Comparison of ENCODE assay signal across 30 cellular contexts in the genomic region with DNA sequence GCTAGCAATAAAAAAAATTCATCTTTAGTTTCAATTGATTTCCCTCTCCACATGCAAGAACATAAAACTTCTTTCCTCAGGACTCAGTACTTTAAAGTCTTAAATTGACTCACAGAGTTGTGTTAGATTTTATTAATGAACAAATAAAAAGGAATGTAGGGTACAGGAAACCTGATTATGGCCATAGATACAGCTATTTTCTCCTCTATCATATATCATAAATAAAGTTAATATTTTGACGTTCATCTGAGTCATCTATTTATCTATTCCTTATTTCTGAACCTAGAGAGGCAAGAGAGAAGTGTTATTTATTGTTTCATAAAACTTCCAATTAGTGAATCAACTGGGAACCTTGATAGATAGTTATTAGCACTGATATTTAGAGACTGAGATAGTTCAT.
DNase-seq lines count a peak whose midpoint lies in the region; TF ChIP-seq lines count a peak whose summit lies in the region.
"Had no signal": no experiment of that assay in that cellular context is flagged by ENCODE, and none has a peak within 500 bp of the region (broad histone marks: within the 10 kb centered on the region; RNA-seq: fewer than 3 reads in every experiment).

No MANE protein-coding gene starts in this region.

- H3K4me1 Mint-ChIP-seq in type B pancreatic cell (ENCODE audit: unreplicated experiment) = no peaks in the 10 kb centered on the region

- TF ChIP-seq CTCF in SK-N-SH (IDR thresholded peaks at IDR 0.05) = no peak
- TF ChIP-seq CTCF in smooth muscle cell (IDR thresholded peaks at IDR 0.05; ENCODE audit: borderline replicate concordance, insufficient read depth, poor library complexity, severe bottlenecking) = no peak
- no peak for TF ChIP-seq CTCF in type B pancreatic cell (conservative IDR thresholded peaks at IDR 0.05)
- no peak for TF ChIP-seq CTCF in tibial artery (IDR thresholded peaks at IDR 0.05)

- H3K4me1 ChIP-seq in SK-N-SH (ENCODE audit: control insufficient read depth in 1 of 2, insufficient read depth in 2 of 2, low read depth in 1 of 2, low read length in 1 of 2) = peaks cover 0 to 8% of the 10 kb centered on the region in 2 experiments; a peak in 1 of 4 replicates
- peaks cover 31% of the 10 kb centered on the region for H3K4me1 ChIP-seq in muscle layer of colon (ENCODE audit: insufficient read depth, low read length)
- no peaks in the 10 kb centered on the region for H3K4me1 ChIP-seq in smooth muscle cell (ENCODE audit: low read depth)
- peaks cover 0 to 11% (median 0%) of the 10 kb centered on the region in 4 donors for H3K4me1 ChIP-seq in tibial artery
- H3K4me1 ChIP-seq: A549, HAP-1, SJSA1 had no signal

- peaks cover 4% of the 10 kb centered on the region for H3F3A ChIP-seq in SK-N-SH (replicated peaks; ENCODE audit: insufficient read depth)
- no peaks in the 10 kb centered on the region for H3F3A ChIP-seq in smooth muscle cell (ENCODE audit: low read depth)

- H3K9me3 ChIP-seq in SK-N-SH = no peaks in the 10 kb centered on the region
- no peaks in the 10 kb centered on the region for H3K9me3 ChIP-seq in muscle layer of colon (ENCODE audit: low read length)
- H3K9me3 ChIP-seq in smooth muscle cell (replicated peaks; ENCODE audit: low read depth) = no peaks in the 10 kb centered on the region
- peaks cover 0 to 15% (median 4%) of the 10 kb centered on the region in 3 donors for H3K9me3 ChIP-seq in tibial artery
- H3K9me3 ChIP-seq: A549, HAP-1, SJSA1 had no signal

- no peaks in the 10 kb centered on the region for H3K9me2 ChIP-seq in SK-N-SH

- H3K4me2 ChIP-seq in SK-N-SH (no peak overlapping the region), smooth muscle cell (peak overlapping the region; percentile 35)
- H3K4me2 ChIP-seq: A549, PC-9 had no signal

- TF ChIP-seq EP300 in SK-N-SH (IDR thresholded peaks at IDR 0.05; ENCODE audit: borderline replicate concordance in 1 of 2, low read depth in 1 of 2, low read length in 1 of 2) = 0 out of 4 replicates have a peak, but pooled peaks of 1 of the 2 experiments have one; percentile 14

- 9% methylated on average over 1 of the region's 1 CpG for WGBS in SK-N-SH (ENCODE audit: low lambda C conversion rate)
- WGBS in smooth muscle cell (ENCODE audit: low lambda C conversion rate) = 73% methylated on average over 1 of the region's 1 CpG

- H3K27ac Mint-ChIP-seq in type B pancreatic cell = no peak overlapping the region
- H3K27ac Mint-ChIP-seq: CD8-positive, alpha-beta T cell had no signal

- H2AFZ ChIP-seq in SK-N-SH (ENCODE audit: low read depth) = peak overlapping the region; percentile 4
- H2AFZ ChIP-seq in smooth muscle cell (ENCODE audit: low read depth) = no peak overlapping the region
- H2AFZ ChIP-seq: PC-9 had no signal

- no peak overlapping the region for H3K4me3 ChIP-seq in SK-N-SH (ENCODE audit: low read depth in 2 of 2, low read length in 1 of 2)
- H3K4me3 ChIP-seq in muscle layer of colon (ENCODE audit: low read depth in 1 of 2, low read length in 2 of 2) = no peak overlapping the region
- no peak overlapping the region for H3K4me3 ChIP-seq in smooth muscle cell
- H3K4me3 ChIP-seq in tibial artery = no peak overlapping the region
- H3K4me3 ChIP-seq: A549, HAP-1, PC-9, SJSA1 had no signal

- H3K36me3 Mint-ChIP-seq in type B pancreatic cell = no peaks in the 10 kb centered on the region

- H4K20me1 ChIP-seq in SK-N-SH (ENCODE audit: insufficient read depth) (no peaks in the 10 kb centered on the region), smooth muscle cell (ENCODE audit: low read depth) (no peaks in the 10 kb centered on the region)

- H3K79me2 ChIP-seq in SK-N-SH (ENCODE audit: insufficient read depth) = no peaks in the 10 kb centered on the region
- no peaks in the 10 kb centered on the region for H3K79me2 ChIP-seq in smooth muscle cell (ENCODE audit: low read depth)

- H3K9ac ChIP-seq in SK-N-SH = no peak overlapping the region
- H3K9ac ChIP-seq in muscle layer of colon (ENCODE audit: low read length) = no peak overlapping the region
- H3K9ac ChIP-seq in smooth muscle cell (ENCODE audit: low read depth) = no peak overlapping the region

- H3K4me3 Mint-ChIP-seq in type B pancreatic cell = no peak overlapping the region
- H3K4me3 Mint-ChIP-seq: CD8-positive, alpha-beta T cell had no signal

- POLR2A ChIA-PET in SK-N-SH (lab: Yijun Ruan, JAX) = no interaction called here

- CTCF ChIA-PET in SK-N-SH (lab: Yijun Ruan, JAX) = no interaction called here

- H3K9me3 Mint-ChIP-seq in type B pancreatic cell = peaks cover 4% of the 10 kb centered on the region

- H3K27ac ChIP-seq in SK-N-SH (ENCODE audit: low read depth in 2 of 2, low read length in 1 of 2) (peak overlapping the region in 1 of 2 experiments; percentile 24; a peak in 2 of 4 replicates), muscle layer of colon (ENCODE audit: low read depth, low read length) (peak overlapping the region; percentile 46), smooth muscle cell (ENCODE audit: low read depth) (no peak overlapping the region), tibial artery (no peak overlapping the region)
- H3K27ac ChIP-seq: A549, C4-2B, HL-60, PC-9, SJSA1 had no signal

- TF ChIP-seq RAD21 in SK-N-SH (IDR thresholded peaks at IDR 0.05; ENCODE audit: low read length) = no peak

- peak; percentile 61 for DNase-seq in HCEC 1CT
- no peak for DNase-seq in SK-N-SH
- DNase-seq in smooth muscle cell (lab: John Stamatoyannopoulos, UW; ENCODE audit: unreplicated experiment) = no peak
- no peak for DNase-seq in NCI-H748 (lab: John Stamatoyannopoulos, UW; ENCODE audit: unreplicated experiment)
- no peak for DNase-seq in type B pancreatic cell (ENCODE audit: extremely low spot score, unreplicated experiment)
- no peak for DNase-seq in tibial artery
- no peak for DNase-seq in activated naive CD4-positive, alpha-beta T cell (lab: John Stamatoyannopoulos, UW)
- DNase-seq: CD8-positive, alpha-beta T cell; DMS 273 treated with DMSO at 0.1 percent for 48 hours; DMS79; EL; GF-D8; GOT3; Karpas-422; MV-4-11; NCI-H1105; NCI-H146; NCI-H1930; NCI-H2107; NCI-H524; NCI-H82; NK-92 treated with Interleukin-12 subunit alpha and Interleukin-12 subunit beta, amount 100 ng/mL, for 24 hours; PC-9; Right ventricle myocardium superior had no signal

- H3K27me3 ChIP-seq in SK-N-SH (ENCODE audit: insufficient read depth) = no peaks in the 10 kb centered on the region
- no peaks in the 10 kb centered on the region for H3K27me3 ChIP-seq in muscle layer of colon (ENCODE audit: control insufficient read depth in 1 of 2, insufficient read depth in 2 of 2, low read length in 2 of 2)
- no peaks in the 10 kb centered on the region for H3K27me3 ChIP-seq in smooth muscle cell (ENCODE audit: low read depth)
- no peaks in the 10 kb centered on the region for H3K27me3 ChIP-seq in tibial artery
- H3K27me3 ChIP-seq: SJSA1 had no signal

- no peaks in the 10 kb centered on the region for H3K36me3 ChIP-seq in SK-N-SH (replicated peaks in 1 of 2; ENCODE audit: control insufficient read depth in 1 of 2, insufficient read depth in 2 of 2, low read length in 1 of 2)
- no peaks in the 10 kb centered on the region for H3K36me3 ChIP-seq in muscle layer of colon (ENCODE audit: insufficient read depth, low read length)
- no peaks in the 10 kb centered on the region for H3K36me3 ChIP-seq in smooth muscle cell (ENCODE audit: low read depth)
- H3K36me3 ChIP-seq in tibial artery = no peaks in the 10 kb centered on the region
- H3K36me3 ChIP-seq: HAP-1, SJSA1 had no signal

- intact Hi-C loops in tibial artery (cut with DNase I; ENCODE audit: low total_unique reads) = no loop called here

- no peaks in the 10 kb centered on the region for H3K27me3 Mint-ChIP-seq in type B pancreatic cell

TF ChIP-seq in SK-N-SH, 30 proteins besides CTCF, POLR2A, EP300 and RAD21 (continues in another document):
- TF ChIP-seq, protein P1, sequence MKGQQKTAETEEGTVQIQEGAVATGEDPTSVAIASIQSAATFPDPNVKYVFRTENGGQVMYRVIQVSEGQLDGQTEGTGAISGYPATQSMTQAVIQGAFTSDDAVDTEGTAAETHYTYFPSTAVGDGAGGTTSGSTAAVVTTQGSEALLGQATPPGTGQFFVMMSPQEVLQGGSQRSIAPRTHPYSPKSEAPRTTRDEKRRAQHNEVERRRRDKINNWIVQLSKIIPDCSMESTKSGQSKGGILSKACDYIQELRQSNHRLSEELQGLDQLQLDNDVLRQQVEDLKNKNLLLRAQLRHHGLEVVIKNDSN (IDR thresholded peaks at IDR 0.05; ENCODE audit: borderline replicate concordance, low read depth) = no peak
- TF ChIP-seq TCF12 (IDR thresholded peaks at IDR 0.05) = no peak
- TF ChIP-seq EZH2phosphoT487 (IDR thresholded peaks at IDR 0.05; ENCODE audit: borderline replicate concordance, low read depth) = no peak
- TF ChIP-seq FOSL2 (IDR thresholded peaks at IDR 0.05; ENCODE audit: borderline replicate concordance, low read depth) = peak; percentile 30; the same call in 1 of the 2 replicates
- no peak for TF ChIP-seq MXI1 (IDR thresholded peaks at IDR 0.05; ENCODE audit: low read depth, low read length)
- TF ChIP-seq, protein P2, sequence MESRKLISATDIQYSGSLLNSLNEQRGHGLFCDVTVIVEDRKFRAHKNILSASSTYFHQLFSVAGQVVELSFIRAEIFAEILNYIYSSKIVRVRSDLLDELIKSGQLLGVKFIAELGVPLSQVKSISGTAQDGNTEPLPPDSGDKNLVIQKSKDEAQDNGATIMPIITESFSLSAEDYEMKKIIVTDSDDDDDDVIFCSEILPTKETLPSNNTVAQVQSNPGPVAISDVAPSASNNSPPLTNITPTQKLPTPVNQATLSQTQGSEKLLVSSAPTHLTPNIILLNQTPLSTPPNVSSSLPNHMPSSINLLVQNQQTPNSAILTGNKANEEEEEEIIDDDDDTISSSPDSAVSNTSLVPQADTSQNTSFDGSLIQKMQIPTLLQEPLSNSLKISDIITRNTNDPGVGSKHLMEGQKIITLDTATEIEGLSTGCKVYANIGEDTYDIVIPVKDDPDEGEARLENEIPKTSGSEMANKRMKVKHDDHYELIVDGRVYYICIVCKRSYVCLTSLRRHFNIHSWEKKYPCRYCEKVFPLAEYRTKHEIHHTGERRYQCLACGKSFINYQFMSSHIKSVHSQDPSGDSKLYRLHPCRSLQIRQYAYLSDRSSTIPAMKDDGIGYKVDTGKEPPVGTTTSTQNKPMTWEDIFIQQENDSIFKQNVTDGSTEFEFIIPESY (IDR thresholded peaks at IDR 0.05; ENCODE audit: borderline replicate concordance, low read depth) = no peak
- no peak for TF ChIP-seq ELF1 (IDR thresholded peaks at IDR 0.05)
- TF ChIP-seq CHD2 (IDR thresholded peaks at IDR 0.05; ENCODE audit: low read length, partially characterized antibody) = no peak
- TF ChIP-seq, protein P3, sequence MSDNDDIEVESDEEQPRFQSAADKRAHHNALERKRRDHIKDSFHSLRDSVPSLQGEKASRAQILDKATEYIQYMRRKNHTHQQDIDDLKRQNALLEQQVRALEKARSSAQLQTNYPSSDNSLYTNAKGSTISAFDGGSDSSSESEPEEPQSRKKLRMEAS (IDR thresholded peaks at IDR 0.05; ENCODE audit: low read depth) = no peak
- TF ChIP-seq TEAD4 (IDR thresholded peaks at IDR 0.05; ENCODE audit: borderline replicate concordance, insufficient read depth) = no peak
- TF ChIP-seq SIN3A (IDR thresholded peaks at IDR 0.05; ENCODE audit: borderline replicate concordance, low read depth, low read length) = no peak
- TF ChIP-seq NRF1 (IDR thresholded peaks at IDR 0.05; ENCODE audit: low read depth, low read length) = no peak
